12 cellular contexts compared by ENCODE assay signal in genomic region chr4:176357359-176358082, GRCh38. TPM values are rescaled to one million over a fixed set of nuclear protein-coding genes. Genes with fewer than 3 reads are reported as not detected.
DNase-seq lines count a peak whose midpoint lies in the region; ATAC-seq, FAIRE-seq and TF ChIP-seq lines count a peak whose summit lies in the region.
"Had no signal": no experiment of that assay in that cellular context is flagged by ENCODE, and none has a peak within 500 bp of the region (broad histone marks: within the 10 kb centered on the region; RNA-seq: fewer than 3 reads in every experiment).

No MANE protein-coding gene starts in this region.

- H2AFZ ChIP-seq in trophoblast cell (ENCODE audit: insufficient read depth, low read length, poor library complexity) = no peak overlapping the region

- H3K27me3 ChIP-seq in small intestine (ENCODE audit: control insufficient read depth in 2 of 2, insufficient read depth in 2 of 2, low read length in 2 of 2) (no peaks in the 10 kb centered on the region), body of pancreas (no peaks in the 10 kb centered on the region), tibial artery (no peaks in the 10 kb centered on the region), trophoblast cell (ENCODE audit: insufficient read depth, low read length) (no peaks in the 10 kb centered on the region)

- no peak overlapping the region for H4K8ac ChIP-seq in trophoblast cell (ENCODE audit: low read depth, low read length)

- FAIRE-seq in small intestine (lab: Jason Lieb, UNC) = no peak
- FAIRE-seq: A204.1 had no signal

- H3K4me1 ChIP-seq in small intestine (ENCODE audit: control insufficient read depth in 2 of 2, insufficient read depth in 1 of 2, low read depth in 1 of 2, low read length in 1 of 2) (no peaks in the 10 kb centered on the region), body of pancreas (no peaks in the 10 kb centered on the region), tibial artery (no peaks in the 10 kb centered on the region), trophoblast cell (ENCODE audit: control insufficient read depth in 1 of 2, insufficient read depth in 2 of 2, low read length in 2 of 2) (no peaks in the 10 kb centered on the region)

- H3K79me1 ChIP-seq in trophoblast cell (ENCODE audit: low read length) = no peaks in the 10 kb centered on the region

- DNase-seq in AG10803 (ENCODE audit: low read depth) (peak; percentile 26), small intestine (no peak), body of pancreas (no peak), tibial artery (no peak), trophoblast cell (no peak)
- DNase-seq: activated CD4-positive, CD25-positive, alpha-beta regulatory T cell; immature natural killer cell; KG1 had no signal

- H3K9ac ChIP-seq in trophoblast cell (ENCODE audit: low read length) = no peak overlapping the region

- H3K79me2 ChIP-seq in trophoblast cell (ENCODE audit: control insufficient read depth, insufficient read depth, low read length, poor library complexity) = no peaks in the 10 kb centered on the region

- no peak overlapping the region for H2BK12ac ChIP-seq in trophoblast cell (ENCODE audit: low read length)

- H3K23ac ChIP-seq in trophoblast cell (ENCODE audit: low read length) = no peak overlapping the region

- no peak for TF ChIP-seq POLR2A in body of pancreas (IDR thresholded peaks at IDR 0.05)

- H4K91ac ChIP-seq in trophoblast cell (ENCODE audit: low read depth, low read length) = no peak overlapping the region

- WGBS in small intestine, 3 donors = 49 to 56% (median 52%) methylated on average over 4 of the region's 4 CpGs
- 58 to 60% methylated on average over 4 of the region's 4 CpGs for WGBS in body of pancreas, 2 donors
- WGBS in trophoblast cell (ENCODE audit: extremely low coverage, insufficient coverage, insufficient read length) = no CpG with 5 or more reads among the region's 4 CpGs

- no peak overlapping the region for H4K12ac ChIP-seq in trophoblast cell (ENCODE audit: low read depth, low read length)

- H2BK120ac ChIP-seq in trophoblast cell (ENCODE audit: insufficient read depth, low read length, poor library complexity) = no peak overlapping the region

- TF ChIP-seq CTCF in AG10803 (conservative IDR thresholded peaks at IDR 0.05; ENCODE audit: low read length) = no peak
- TF ChIP-seq CTCF in body of pancreas (IDR thresholded peaks at IDR 0.05) = no peak
- no peak for TF ChIP-seq CTCF in tibial artery (IDR thresholded peaks at IDR 0.05)

- H3K4me3 ChIP-seq in AG10803 (ENCODE audit: low read length) = no peak overlapping the region
- no peak overlapping the region for H3K4me3 ChIP-seq in small intestine (ENCODE audit: low read depth in 1 of 2, low read length in 2 of 2)
- H3K4me3 ChIP-seq in body of pancreas = no peak overlapping the region
- no peak overlapping the region for H3K4me3 ChIP-seq in tibial artery
- H3K4me3 ChIP-seq in trophoblast cell (ENCODE audit: low read depth, low read length) = no peak overlapping the region

- no peak overlapping the region for H2BK5ac ChIP-seq in trophoblast cell (ENCODE audit: low read depth, low read length, poor library complexity)

- no peak overlapping the region for H3K4me2 ChIP-seq in trophoblast cell (ENCODE audit: low read length)

- no peaks in the 10 kb centered on the region for H3K36me3 ChIP-seq in small intestine (ENCODE audit: control insufficient read depth in 2 of 2, insufficient read depth in 2 of 2, low read length in 2 of 2)
- no peaks in the 10 kb centered on the region for H3K36me3 ChIP-seq in body of pancreas (replicated peaks in 1 of 2; ENCODE audit: insufficient read depth in 1 of 2, low read depth in 2 of 2)
- no peaks in the 10 kb centered on the region for H3K36me3 ChIP-seq in tibial artery
- H3K36me3 ChIP-seq in trophoblast cell (ENCODE audit: control insufficient read depth in 1 of 2, insufficient read depth in 2 of 2, low read length in 2 of 2) = peaks cover 0 to 2% of the 10 kb centered on the region in 2 experiments

- intact Hi-C loops in body of pancreas (cut with DNase I) (no loop called here), tibial artery (cut with DNase I; ENCODE audit: low total_unique reads) (no loop called here)

- no peak overlapping the region for H3K18ac ChIP-seq in trophoblast cell (ENCODE audit: low read length)

- H3K9me3 ChIP-seq in small intestine (ENCODE audit: control insufficient read depth, low read depth) (no peaks in the 10 kb centered on the region), body of pancreas (no peaks in the 10 kb centered on the region), tibial artery (no peaks in the 10 kb centered on the region), trophoblast cell (ENCODE audit: insufficient read depth, low read depth, low read length) (peaks cover 2% of the 10 kb centered on the region)

- no peak overlapping the region for H3K27ac ChIP-seq in small intestine (ENCODE audit: low read depth in 1 of 2, low read length in 1 of 2)
- H3K27ac ChIP-seq in body of pancreas = no peak overlapping the region
- H3K27ac ChIP-seq in tibial artery = no peak overlapping the region
- no peak overlapping the region for H3K27ac ChIP-seq in trophoblast cell (ENCODE audit: low read depth, low read length)

- no peak overlapping the region for H2AK5ac ChIP-seq in trophoblast cell (ENCODE audit: low read length)

- ATAC-seq in GM19324 (IDR thresholded peaks at IDR 0.05; ENCODE audit: low FRiP score, unreplicated experiment) (peak; percentile 99), HG02642 (IDR thresholded peaks at IDR 0.05; ENCODE audit: poor library complexity, unreplicated experiment) (peak; percentile 99), HG03469 (IDR thresholded peaks at IDR 0.05; ENCODE audit: unreplicated experiment) (peak; percentile 99), body of pancreas (no peak)

- H3K4ac ChIP-seq in trophoblast cell (ENCODE audit: low read depth, low read length) = no peak overlapping the region

- H3K14ac ChIP-seq in trophoblast cell (ENCODE audit: low read length) = no peak overlapping the region

RNA-seq across cellular contexts. Expression of gene SPCS3, which starts 37.8 kb away (rescaled TPM):
- polyA plus RNA-seq in small intestine = 10 to 100 TPM; 11.9 to 41.9 (median 12.5) TPM
- total RNA-seq in body of pancreas = 10 to 100 TPM; 79.1 to 87.2 TPM
- polyA plus RNA-seq in trophoblast cell (2013) = 161 and 205 TPM in 2 replicates
